34 cellular contexts compared by ENCODE assay signal in genomic region chr17:71284032-71284755, GRCh38.
"Had no signal": no experiment of that assay in that cellular context is flagged by ENCODE, and none has a peak within 500 bp of the region (broad histone marks: within the 10 kb centered on the region; RNA-seq: fewer than 3 reads in every experiment).

No MANE protein-coding gene starts in this region.

- H3K36me3 ChIP-seq: adrenal gland, brain microvascular endothelial cell, esophagus muscularis mucosa, gastrocnemius medialis had no signal

- H3K4me1 ChIP-seq: adrenal gland, esophagus muscularis mucosa, foreskin keratinocyte had no signal

- DNase-seq: activated CD4-positive, alpha-beta memory T cell treated with anti-CD3 and anti-CD28 coated beads for 36 hours; activated CD4-positive, alpha-beta T cell treated with anti-CD3 and anti-CD28 coated beads for 36 hours; activated CD4-positive, alpha-beta T cell treated with anti-CD3 and anti-CD28 coated beads, Interleukin-2, amount 10 ng/mL, durations not matched to agents 24 days and 14 days; activated CD4-positive, CD25-positive, alpha-beta regulatory T cell; activated CD4-positive, CD25-positive, alpha-beta regulatory T cell treated with anti-CD3 and anti-CD28 coated beads, Interleukin-2, amount 50 U/mL, for 72 hours; activated CD8-positive, alpha-beta memory T cell treated with anti-CD3 and anti-CD28 coated beads, Interleukin-2, amount 10 ng/mL, durations not matched to agents 7 days and 5 days; activated CD8-positive, alpha-beta memory T cell treated with anti-CD3 and anti-CD28 coated beads, Interleukin-2, amount 50 U/mL, for 4 hours; activated CD8-positive, alpha-beta T cell treated with anti-CD3 and anti-CD28 coated beads, Interleukin-2, amount 10 ng/mL, durations not matched to agents 7 days and 5 days; activated effector memory CD4-positive, alpha-beta T cell treated with anti-CD3 and anti-CD28 coated beads, Interleukin-2, amount 50 U/mL, for 16 hours; activated naive CD4-positive, alpha-beta T cell treated with anti-CD3 and anti-CD28 coated beads for 36 hours; activated naive CD8-positive, alpha-beta T cell treated with anti-CD3 and anti-CD28 coated beads for 36 hours; activated naive CD8-positive, alpha-beta T cell treated with anti-CD3 and anti-CD28 coated beads, Interleukin-2, amount 50 U/mL, for 24 hours; activated T-cell treated with anti-CD3 and anti-CD28 coated beads, Interleukin-2, amount 50 U/mL, for 1 hour; activated T-cell treated with anti-CD3 and anti-CD28 coated beads, Interleukin-2, amount 50 U/mL, for 48 hours; adrenal gland; amygdala; aorta; brain microvascular endothelial cell; dorsolateral prefrontal cortex; effector CD4-positive, alpha-beta T cell; effector memory CD8-positive, alpha-beta T cell; erythroblast; foreskin keratinocyte; gastrocnemius medialis; glutamatergic neuron; T-helper 2 cell had no signal

- H3K27me3 ChIP-seq: adrenal gland, brain microvascular endothelial cell, esophagus muscularis mucosa, foreskin keratinocyte, gastrocnemius medialis had no signal

- H3K27ac Mint-ChIP-seq: activated CD4-positive, alpha-beta memory T cell treated with anti-CD3 and anti-CD28 coated beads for 36 hours; activated CD4-positive, alpha-beta T cell treated with anti-CD3 and anti-CD28 coated beads for 36 hours; activated CD4-positive, alpha-beta T cell treated with anti-CD3 and anti-CD28 coated beads, Interleukin-2, amount 10 ng/mL, durations not matched to agents 24 days and 14 days; activated CD8-positive, alpha-beta memory T cell treated with anti-CD3 and anti-CD28 coated beads, Interleukin-2, amount 10 ng/mL, durations not matched to agents 7 days and 5 days; activated CD8-positive, alpha-beta T cell treated with anti-CD3 and anti-CD28 coated beads, Interleukin-2, amount 10 ng/mL, durations not matched to agents 7 days and 5 days; activated naive CD4-positive, alpha-beta T cell treated with anti-CD3 and anti-CD28 coated beads for 36 hours; activated naive CD4-positive, alpha-beta T cell treated with anti-CD3 and anti-CD28 coated beads, Interleukin-2, amount 50 U/mL, for 24 hours; activated naive CD8-positive, alpha-beta T cell treated with anti-CD3 and anti-CD28 coated beads for 36 hours; activated naive CD8-positive, alpha-beta T cell treated with anti-CD3 and anti-CD28 coated beads, Interleukin-2, amount 50 U/mL, for 24 hours; activated T-helper 1 cell treated with anti-CD3 and anti-CD28 coated beads, Interleukin-12 subunit alpha, Interleukin-12 subunit beta, Interleukin-2, Interleukin-4 antibody, amounts not matched to agents 30 ng/mL and 10 ng/mL and 1 ng/mL, durations not matched to agents 14 hours and 24 hours and 36 hours; activated T-helper 2 cell treated with anti-CD3 and anti-CD28 coated beads, Interferon-gamma antibody, Interleukin-2, Interleukin-4, amounts not matched to agents 10 μg/mL and 5 μg/mL and 100 μg/mL, durations not matched to agents 14 hours and 24 hours and 36 hours; dendritic cell treated with granulocyte-macrophage colony-stimulating factor and Interleukin-4, amounts not matched to agents 40 ng/mL and 50 ng/mL, for 4 days; effector memory CD8-positive, alpha-beta T cell had no signal

- H3K4me3 ChIP-seq: adrenal gland, coronary artery, dorsolateral prefrontal cortex, esophagus muscularis mucosa, gastrocnemius medialis had no signal

- H3K27ac ChIP-seq: adrenal gland, brain microvascular endothelial cell, coronary artery, dorsolateral prefrontal cortex, esophagus muscularis mucosa, foreskin keratinocyte, gastrocnemius medialis had no signal

- H3K4me1 Mint-ChIP-seq: activated CD4-positive, alpha-beta T cell treated with anti-CD3 and anti-CD28 coated beads for 36 hours; activated CD4-positive, alpha-beta T cell treated with anti-CD3 and anti-CD28 coated beads, Interleukin-2, amount 10 ng/mL, durations not matched to agents 24 days and 14 days; activated CD8-positive, alpha-beta memory T cell treated with anti-CD3 and anti-CD28 coated beads, Interleukin-2, amount 10 ng/mL, durations not matched to agents 7 days and 5 days; activated naive CD4-positive, alpha-beta T cell treated with anti-CD3 and anti-CD28 coated beads, Interleukin-2, amount 50 U/mL, for 24 hours; activated naive CD8-positive, alpha-beta T cell treated with anti-CD3 and anti-CD28 coated beads for 36 hours; activated naive CD8-positive, alpha-beta T cell treated with anti-CD3 and anti-CD28 coated beads, Interleukin-2, amount 50 U/mL, for 24 hours; central memory CD8-positive, alpha-beta T cell had no signal

- H3K4me3 Mint-ChIP-seq: activated CD4-positive, alpha-beta memory T cell treated with anti-CD3 and anti-CD28 coated beads for 36 hours; activated CD4-positive, alpha-beta T cell treated with anti-CD3 and anti-CD28 coated beads for 36 hours; activated CD4-positive, alpha-beta T cell treated with anti-CD3 and anti-CD28 coated beads, Interleukin-2, amount 10 ng/mL, durations not matched to agents 24 days and 14 days; activated CD8-positive, alpha-beta memory T cell treated with anti-CD3 and anti-CD28 coated beads, Interleukin-2, amount 10 ng/mL, durations not matched to agents 7 days and 5 days; activated CD8-positive, alpha-beta T cell treated with anti-CD3 and anti-CD28 coated beads, Interleukin-2, amount 10 ng/mL, durations not matched to agents 7 days and 5 days; activated naive CD4-positive, alpha-beta T cell treated with anti-CD3 and anti-CD28 coated beads for 36 hours; activated naive CD4-positive, alpha-beta T cell treated with anti-CD3 and anti-CD28 coated beads, Interleukin-2, amount 50 U/mL, for 24 hours; activated naive CD8-positive, alpha-beta T cell treated with anti-CD3 and anti-CD28 coated beads for 36 hours; activated naive CD8-positive, alpha-beta T cell treated with anti-CD3 and anti-CD28 coated beads, Interleukin-2, amount 50 U/mL, for 24 hours; activated T-helper 1 cell treated with anti-CD3 and anti-CD28 coated beads, Interleukin-12 subunit alpha, Interleukin-12 subunit beta, Interleukin-2, Interleukin-4 antibody, amounts not matched to agents 30 ng/mL and 10 ng/mL and 1 ng/mL, durations not matched to agents 14 hours and 24 hours and 36 hours; central memory CD8-positive, alpha-beta T cell; dendritic cell treated with granulocyte-macrophage colony-stimulating factor and Interleukin-4, amounts not matched to agents 40 ng/mL and 50 ng/mL, for 4 days; effector memory CD8-positive, alpha-beta T cell had no signal

- H3K9me3 ChIP-seq: adrenal gland, esophagus muscularis mucosa, gastrocnemius medialis had no signal

- H3K36me3 Mint-ChIP-seq: activated CD4-positive, alpha-beta memory T cell treated with anti-CD3 and anti-CD28 coated beads for 36 hours; activated CD8-positive, alpha-beta memory T cell treated with anti-CD3 and anti-CD28 coated beads, Interleukin-2, amount 10 ng/mL, durations not matched to agents 7 days and 5 days; activated naive CD4-positive, alpha-beta T cell treated with anti-CD3 and anti-CD28 coated beads, Interleukin-2, amount 50 U/mL, for 24 hours; activated naive CD8-positive, alpha-beta T cell treated with anti-CD3 and anti-CD28 coated beads for 36 hours had no signal

- H3K27me3 Mint-ChIP-seq: activated CD4-positive, alpha-beta memory T cell treated with anti-CD3 and anti-CD28 coated beads for 36 hours; activated CD4-positive, alpha-beta T cell treated with anti-CD3 and anti-CD28 coated beads for 36 hours; activated CD4-positive, alpha-beta T cell treated with anti-CD3 and anti-CD28 coated beads, Interleukin-2, amount 10 ng/mL, durations not matched to agents 24 days and 14 days; activated CD8-positive, alpha-beta memory T cell treated with anti-CD3 and anti-CD28 coated beads, Interleukin-2, amount 10 ng/mL, durations not matched to agents 7 days and 5 days; activated naive CD4-positive, alpha-beta T cell treated with anti-CD3 and anti-CD28 coated beads, Interleukin-2, amount 50 U/mL, for 24 hours; activated naive CD8-positive, alpha-beta T cell treated with anti-CD3 and anti-CD28 coated beads for 36 hours; activated naive CD8-positive, alpha-beta T cell treated with anti-CD3 and anti-CD28 coated beads, Interleukin-2, amount 50 U/mL, for 24 hours; central memory CD8-positive, alpha-beta T cell; dendritic cell treated with granulocyte-macrophage colony-stimulating factor and Interleukin-4, amounts not matched to agents 40 ng/mL and 50 ng/mL, for 4 days; effector memory CD8-positive, alpha-beta T cell had no signal

- FAIRE-seq: bronchial epithelial cell had no signal
